Comparison of ENCODE assay signal across 1 cellular context in genomic region chr1:109834951-109835350, GRCh38.
TF ChIP-seq lines count a peak whose summit lies in the region.

No MANE protein-coding gene starts in this region.

TF ChIP-seq in K562, 482 proteins besides CTCF, POLR2A, EP300 and RAD21 (continued from another document):
- TF ChIP-seq, protein P1, sequence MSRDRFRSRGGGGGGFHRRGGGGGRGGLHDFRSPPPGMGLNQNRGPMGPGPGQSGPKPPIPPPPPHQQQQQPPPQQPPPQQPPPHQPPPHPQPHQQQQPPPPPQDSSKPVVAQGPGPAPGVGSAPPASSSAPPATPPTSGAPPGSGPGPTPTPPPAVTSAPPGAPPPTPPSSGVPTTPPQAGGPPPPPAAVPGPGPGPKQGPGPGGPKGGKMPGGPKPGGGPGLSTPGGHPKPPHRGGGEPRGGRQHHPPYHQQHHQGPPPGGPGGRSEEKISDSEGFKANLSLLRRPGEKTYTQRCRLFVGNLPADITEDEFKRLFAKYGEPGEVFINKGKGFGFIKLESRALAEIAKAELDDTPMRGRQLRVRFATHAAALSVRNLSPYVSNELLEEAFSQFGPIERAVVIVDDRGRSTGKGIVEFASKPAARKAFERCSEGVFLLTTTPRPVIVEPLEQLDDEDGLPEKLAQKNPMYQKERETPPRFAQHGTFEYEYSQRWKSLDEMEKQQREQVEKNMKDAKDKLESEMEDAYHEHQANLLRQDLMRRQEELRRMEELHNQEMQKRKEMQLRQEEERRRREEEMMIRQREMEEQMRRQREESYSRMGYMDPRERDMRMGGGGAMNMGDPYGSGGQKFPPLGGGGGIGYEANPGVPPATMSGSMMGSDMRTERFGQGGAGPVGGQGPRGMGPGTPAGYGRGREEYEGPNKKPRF (IDR thresholded peaks at IDR 0.05; ENCODE audit: low read depth, low read length), result no peak
- peak in 1 of 2 experiments; percentile 37; a peak in 1 of 4 replicates for TF ChIP-seq RCOR1 (IDR thresholded peaks at IDR 0.05; ENCODE audit: borderline replicate concordance in 1 of 2, low read depth in 2 of 2, low read length in 2 of 2)
- TF ChIP-seq L3MBTL2 (IDR thresholded peaks at IDR 0.05), result 0 out of 2 replicates have a peak, but pooled peaks have one; percentile 9
- no peak for TF ChIP-seq HOXB6 (CRISPR knock-in tag; IDR thresholded peaks at IDR 0.05; ENCODE audit: borderline replicate concordance)
- TF ChIP-seq MYC (IDR thresholded peaks at IDR 0.05; ENCODE audit: low read depth, low read length), result peak; percentile 54
- no peak for TF ChIP-seq MYC (CRISPR knock-in tag; IDR thresholded peaks at IDR 0.05; ENCODE audit: borderline replicate concordance, low read depth)
- TF ChIP-seq, protein P2, sequence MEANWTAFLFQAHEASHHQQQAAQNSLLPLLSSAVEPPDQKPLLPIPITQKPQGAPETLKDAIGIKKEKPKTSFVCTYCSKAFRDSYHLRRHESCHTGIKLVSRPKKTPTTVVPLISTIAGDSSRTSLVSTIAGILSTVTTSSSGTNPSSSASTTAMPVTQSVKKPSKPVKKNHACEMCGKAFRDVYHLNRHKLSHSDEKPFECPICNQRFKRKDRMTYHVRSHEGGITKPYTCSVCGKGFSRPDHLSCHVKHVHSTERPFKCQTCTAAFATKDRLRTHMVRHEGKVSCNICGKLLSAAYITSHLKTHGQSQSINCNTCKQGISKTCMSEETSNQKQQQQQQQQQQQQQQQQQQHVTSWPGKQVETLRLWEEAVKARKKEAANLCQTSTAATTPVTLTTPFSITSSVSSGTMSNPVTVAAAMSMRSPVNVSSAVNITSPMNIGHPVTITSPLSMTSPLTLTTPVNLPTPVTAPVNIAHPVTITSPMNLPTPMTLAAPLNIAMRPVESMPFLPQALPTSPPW (CRISPR knock-in tag; IDR thresholded peaks at IDR 0.05), result 0 out of 2 replicates have a peak, but pooled peaks have one; percentile 12
- TF ChIP-seq NKRF (IDR thresholded peaks at IDR 0.05; ENCODE audit: borderline replicate concordance), result no peak
- TF ChIP-seq MYNN (IDR thresholded peaks at IDR 0.05), result no peak
- TF ChIP-seq MYNN (CRISPR knock-in tag; IDR thresholded peaks at IDR 0.05), result no peak
- peak; percentile 12; the same call in 1 of the 2 replicates for TF ChIP-seq ARID1B (IDR thresholded peaks at IDR 0.05)
- TF ChIP-seq ZNF79 (CRISPR knock-in tag; IDR thresholded peaks at IDR 0.05; ENCODE audit: low read depth), result no peak
- TF ChIP-seq CTBP1 (IDR thresholded peaks at IDR 0.05; ENCODE audit: borderline replicate concordance), result peak; percentile 65; the same call in 1 of the 2 replicates
- TF ChIP-seq NCOR1 (IDR thresholded peaks at IDR 0.05), result 0 out of 2 replicates have a peak, but pooled peaks have one; percentile 10
- 0 out of 2 replicates have a peak, but pooled peaks have one; percentile 33 for TF ChIP-seq HDAC2 (IDR thresholded peaks at IDR 0.05)
- TF ChIP-seq MED1 (CRISPR knock-in tag; IDR thresholded peaks at IDR 0.05; ENCODE audit: borderline replicate concordance), result no peak
- no peak for TF ChIP-seq CHD2 (IDR thresholded peaks at IDR 0.05; ENCODE audit: low read depth, low read length)
- peak; percentile 69 for TF ChIP-seq CEBPB (tag; IDR thresholded peaks at IDR 0.05)
- TF ChIP-seq CBFA2T3 (IDR thresholded peaks at IDR 0.05), result peak; percentile 38
- 0 out of 4 replicates have a peak, but pooled peaks of 1 of the 2 experiments have one; percentile 22 for TF ChIP-seq KDM1A (IDR thresholded peaks at IDR 0.05)
